14 cellular contexts compared by ENCODE assay signal in the genomic region with DNA sequence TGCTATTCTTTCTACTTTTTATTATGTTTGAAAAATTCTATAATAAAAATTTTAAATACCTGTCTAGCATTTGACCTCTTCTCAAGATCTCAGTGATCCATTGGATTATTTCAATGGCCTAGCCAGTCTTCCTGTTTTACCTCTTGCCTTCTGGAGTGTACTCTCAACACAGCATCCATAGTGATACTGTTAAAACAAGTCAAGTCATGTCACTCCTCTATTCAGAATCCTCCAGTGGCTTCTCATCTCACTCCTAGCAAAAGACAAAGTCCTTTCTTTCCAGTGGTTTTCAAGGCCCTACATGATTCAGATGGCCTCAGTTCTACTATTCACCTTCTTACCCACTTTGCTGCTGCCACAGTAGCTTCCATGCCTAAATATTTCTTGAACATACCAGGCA. TPM values are rescaled to one million over a fixed set of nuclear protein-coding genes. Genes with fewer than 3 reads are reported as not detected.
DNase-seq lines count a peak whose midpoint lies in the region; TF ChIP-seq lines count a peak whose summit lies in the region.
"Had no signal": no experiment of that assay in that cellular context is flagged by ENCODE, and none has a peak within 500 bp of the region (broad histone marks: within the 10 kb centered on the region; RNA-seq: fewer than 3 reads in every experiment).

No MANE protein-coding gene starts in this region.

- POLR2A ChIA-PET in PC-9 (lab: Charles Lee; ENCODE audit: unreplicated experiment): no interaction called here

- intact Hi-C loops in PC-9 (cut with micrococcal nuclease; ENCODE audit: unreplicated experiment): no loop called here
- intact Hi-C loops in thyroid gland (cut with DNase I): loop anchor here (5.0 kb wide), 1 partner anchor 76 kb away; the partner anchor contains the start of gene OCLN

- H3K27me3 ChIP-seq in PC-9 (ENCODE audit: insufficient read depth, low read depth) (no peaks in the 10 kb centered on the region), iPS-18a (ENCODE audit: control insufficient read depth, insufficient read depth, low read length) (peaks cover 17% of the 10 kb centered on the region), thyroid gland (no peaks in the 10 kb centered on the region)
- H3K27me3 ChIP-seq: tibial artery had no signal

- BruUV-seq in PC-9 (replicated peaks; lab: Mats Ljungman, UMichigan): no TSS peak

- TF ChIP-seq POLR2A in thyroid gland (IDR thresholded peaks at IDR 0.05): peak in 1 of 2 donors; percentile 62

- peak overlapping the region; percentile 82; the same call in 1 of the 2 replicates for H3K4me3 ChIP-seq in PC-9
- peak overlapping the region; percentile 82 for H3K4me3 ChIP-seq in iPS-18a (ENCODE audit: low read length)
- H3K4me3 ChIP-seq in thyroid gland (replicated peaks in 1 of 3): peak overlapping the region in 1 of 3 donors; percentile 63
- H3K4me3 ChIP-seq: K562, tibial artery had no signal

- H3K36me3 ChIP-seq in PC-9 (ENCODE audit: low read depth) (peaks cover 15% of the 10 kb centered on the region; the same call in 1 of the 2 replicates), iPS-18a (ENCODE audit: control insufficient read depth, low read depth, low read length) (peaks cover 5% of the 10 kb centered on the region), thyroid gland (peaks cover 0 to 9% of the 10 kb centered on the region in 2 donors)

- peaks cover 14% of the 10 kb centered on the region for H3F3A ChIP-seq in PC-9 (ENCODE audit: insufficient read depth, low read depth)

- H3K9me3 ChIP-seq in PC-9 (ENCODE audit: insufficient read depth, low read depth) (no peaks in the 10 kb centered on the region), iPS-18a (ENCODE audit: control insufficient read depth, low read depth, low read length) (no peaks in the 10 kb centered on the region), thyroid gland (no peaks in the 10 kb centered on the region)
- H3K9me3 ChIP-seq: tibial artery had no signal

- TF ChIP-seq CTCF in PC-9 (conservative IDR thresholded peaks at IDR 0.05) (no peak), thyroid gland (IDR thresholded peaks at IDR 0.05) (no peak)

- H2AFZ ChIP-seq in PC-9: no peak overlapping the region

- H3K4me1 ChIP-seq in PC-9 (replicated peaks; ENCODE audit: insufficient read depth) (peaks cover 20% of the 10 kb centered on the region), iPS-18a (ENCODE audit: control insufficient read depth, low read depth, low read length) (peaks cover 7% of the 10 kb centered on the region), thyroid gland (peaks cover 11 to 27% of the 10 kb centered on the region in 2 donors)

- H3K27ac ChIP-seq in PC-9 (peak overlapping the region; percentile 93; the same call in 1 of the 2 replicates), iPS-18a (ENCODE audit: low read length) (no peak overlapping the region), thyroid gland (peak overlapping the region; percentile 88 to 99 (median 96))
- H3K27ac ChIP-seq: tibial artery had no signal

- no peaks in the 10 kb centered on the region for H3K9me2 ChIP-seq in PC-9 (ENCODE audit: insufficient read depth)

- CTCF ChIA-PET in PC-9 (lab: Charles Lee): no interaction called here

- H4K20me1 ChIP-seq in PC-9 (ENCODE audit: insufficient read depth): no peaks in the 10 kb centered on the region

- peak overlapping the region; percentile 97 for H3K4me2 ChIP-seq in PC-9

- DNase-seq in NCI-H510A treated with DMSO at 0.1 percent for 48 hours (lab: John Stamatoyannopoulos, UW) (peak; percentile 30), NCI-H510A (lab: John Stamatoyannopoulos, UW) (no peak), PC-9 (no peak), thyroid gland (no peak), NCI-H146 treated with DMSO at 0.1 percent for 48 hours (lab: John Stamatoyannopoulos, UW; ENCODE audit: unreplicated experiment) (no peak)
- DNase-seq in stimulated activated CD4-positive, alpha-beta T cell treated with anti-CD3 and anti-CD28 coated beads, Interleukin-2, amount 100 ng/mL, for 48 hours: no peak
- no peak for DNase-seq in stimulated activated CD4-positive, alpha-beta T cell treated with anti-CD3 and anti-CD28 coated beads, Interleukin-4, amount 100 ng/mL, for 24 hours
- DNase-seq: anterior cingulate cortex, glutamatergic neuron, HFFc6, NCI-H1092 treated with DMSO at 0.1 percent for 48 hours, tibial artery had no signal

- H3K9ac ChIP-seq in iPS-18a (ENCODE audit: low read length): peak overlapping the region; percentile 93

- H3K79me2 ChIP-seq in PC-9 (ENCODE audit: low read depth): peaks cover 26% of the 10 kb centered on the region

RNA-seq across cellular contexts. Expression of gene MARVELD2, which starts 1.8 kb away (rescaled TPM):
- total RNA-seq in PC-9 (2021) (16.2 and 21.0 TPM in 2 replicates), thyroid gland (100 to 1,000 TPM in 1 of 4 donors, 10 to 100 TPM in 3; 61.8 to 100 (median 81.9) TPM)

RNA-seq across cellular contexts. Expression of gene RAD17, which starts 47.1 kb away (rescaled TPM):
- total RNA-seq in PC-9 (2021) (21.1 and 22.4 TPM in 2 replicates), thyroid gland (10 to 100 TPM; 20.9 to 34.9 (median 27.8) TPM)

RNA-seq across cellular contexts. Expression of gene AK6, which starts 47.4 kb away (rescaled TPM):
- total RNA-seq in PC-9 (2021) (21.6 and 23.0 TPM in 2 replicates), thyroid gland (10 to 100 TPM; 13.1 to 32.6 (median 23.9) TPM)

RNA-seq across cellular contexts. Expression of gene TAF9, which starts 47.4 kb away (rescaled TPM):
- total RNA-seq in PC-9 (2021) (44.4 and 50.8 TPM in 2 replicates), thyroid gland (10 to 100 TPM; 29.2 to 41.4 (median 39.2) TPM)
